21 cellular contexts compared by ENCODE assay signal in the genomic region with DNA sequence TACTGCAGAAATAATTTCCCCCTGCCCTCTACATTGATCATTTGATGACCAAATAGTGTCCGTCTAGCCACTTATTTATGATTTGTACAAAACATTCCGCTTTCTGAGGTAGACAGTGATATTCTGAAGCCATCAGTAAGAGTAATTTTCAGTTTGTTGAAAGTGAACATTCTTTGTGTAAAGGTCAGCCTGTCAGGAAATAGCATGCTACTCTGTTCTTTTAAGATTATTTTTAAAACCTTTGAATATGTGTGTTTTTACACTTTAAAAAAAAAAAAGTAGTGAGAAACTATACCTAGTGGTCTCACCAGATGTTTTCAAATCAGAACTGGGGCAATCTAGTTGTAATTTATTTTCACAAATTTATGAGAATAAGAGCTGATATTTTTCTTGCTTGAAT.
"Had no signal": no experiment of that assay in that cellular context is flagged by ENCODE, and none has a peak within 500 bp of the region (broad histone marks: within the 10 kb centered on the region; RNA-seq: fewer than 3 reads in every experiment).

No MANE protein-coding gene starts in this region.

- H3K4me1 ChIP-seq: colonic mucosa, left lung, parathyroid adenoma, prostate gland, right lobe of liver, upper lobe of left lung, vagina had no signal

- H3K9ac ChIP-seq: parathyroid adenoma had no signal

- H3K4me3 ChIP-seq: colonic mucosa, dorsolateral prefrontal cortex, esophagus muscularis mucosa, gastrocnemius medialis, left lung, lower lobe of right lung, prostate gland, right lobe of liver, tibial artery, upper lobe of left lung, vagina had no signal

- H3K36me3 ChIP-seq: colonic mucosa, esophagus muscularis mucosa, gastrocnemius medialis, left lung, lower lobe of right lung, prostate gland, right lobe of liver, tibial artery, upper lobe of left lung, vagina had no signal

- H3K9me3 ChIP-seq: colonic mucosa, esophagus muscularis mucosa, gastrocnemius medialis, left lung, lower lobe of right lung, prostate gland, right lobe of liver, tibial artery, upper lobe of left lung, vagina had no signal

- H3K27ac ChIP-seq: colonic mucosa, epithelial cell of prostate, esophagus muscularis mucosa, gastrocnemius medialis, left lung, lower lobe of right lung, parathyroid adenoma, prostate gland, right lobe of liver, upper lobe of left lung, vagina had no signal

- H3K27me3 ChIP-seq: colonic mucosa, dorsolateral prefrontal cortex, esophagus muscularis mucosa, gastrocnemius medialis, left lung, right lobe of liver, tibial artery, upper lobe of left lung, vagina had no signal

- H2AFZ ChIP-seq: parathyroid adenoma had no signal

- DNase-seq: colonic mucosa; dorsolateral prefrontal cortex; effector CD8-positive, alpha-beta T cell; gastrocnemius medialis; islet precursor cell; left lung; lower lobe of right lung; mesenchymal stem cell; naive B cell; occipital lobe; retina; right lobe of liver; stimulated activated CD4-positive, alpha-beta T cell treated with anti-CD3 and anti-CD28 coated beads, Interleukin-4, amount 100 ng/mL, for 1 hour; stimulated activated CD8-positive, alpha-beta memory T cell treated with anti-CD3 and anti-CD28 coated beads, Interleukin-4, amount 100 ng/mL, for 48 hours; tibial artery; upper lobe of left lung had no signal
